ENCODE assay signal across 1 cellular context in the genomic region with DNA sequence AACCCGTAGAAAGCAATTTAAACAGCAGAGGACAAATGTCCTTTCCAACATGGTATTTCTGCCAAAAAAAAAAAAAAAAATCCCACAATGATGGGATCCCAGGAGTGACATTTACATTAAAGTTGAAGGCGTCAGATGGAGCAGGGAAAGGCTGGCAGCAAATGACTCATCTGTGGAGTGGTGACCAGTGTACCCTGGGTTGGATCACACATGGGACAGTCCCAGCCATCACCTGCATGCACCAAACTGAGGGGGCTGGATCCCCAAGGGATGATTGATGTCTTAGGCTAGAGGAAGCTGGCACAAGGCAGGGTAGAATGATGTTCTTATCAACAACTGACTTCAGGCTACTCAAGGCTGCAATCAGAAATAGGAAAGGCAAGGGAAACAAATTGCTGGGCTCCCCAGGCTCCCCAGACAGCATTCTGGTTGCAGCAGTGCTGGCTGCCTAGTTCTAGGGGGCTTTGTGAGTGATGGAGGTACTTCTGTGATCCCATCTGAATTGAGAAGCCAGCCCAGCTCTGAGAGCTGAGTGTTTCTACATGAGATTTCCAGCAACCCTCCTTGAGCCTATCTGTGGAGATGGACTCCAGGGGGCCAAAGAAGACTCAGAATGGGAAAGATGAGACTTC.
TF ChIP-seq lines count a peak whose summit lies in the region.

No MANE protein-coding gene starts in this region.

TF ChIP-seq in GM23338, 12 proteins besides CTCF, POLR2A, EP300 and RAD21:
- TF ChIP-seq, protein P1, sequence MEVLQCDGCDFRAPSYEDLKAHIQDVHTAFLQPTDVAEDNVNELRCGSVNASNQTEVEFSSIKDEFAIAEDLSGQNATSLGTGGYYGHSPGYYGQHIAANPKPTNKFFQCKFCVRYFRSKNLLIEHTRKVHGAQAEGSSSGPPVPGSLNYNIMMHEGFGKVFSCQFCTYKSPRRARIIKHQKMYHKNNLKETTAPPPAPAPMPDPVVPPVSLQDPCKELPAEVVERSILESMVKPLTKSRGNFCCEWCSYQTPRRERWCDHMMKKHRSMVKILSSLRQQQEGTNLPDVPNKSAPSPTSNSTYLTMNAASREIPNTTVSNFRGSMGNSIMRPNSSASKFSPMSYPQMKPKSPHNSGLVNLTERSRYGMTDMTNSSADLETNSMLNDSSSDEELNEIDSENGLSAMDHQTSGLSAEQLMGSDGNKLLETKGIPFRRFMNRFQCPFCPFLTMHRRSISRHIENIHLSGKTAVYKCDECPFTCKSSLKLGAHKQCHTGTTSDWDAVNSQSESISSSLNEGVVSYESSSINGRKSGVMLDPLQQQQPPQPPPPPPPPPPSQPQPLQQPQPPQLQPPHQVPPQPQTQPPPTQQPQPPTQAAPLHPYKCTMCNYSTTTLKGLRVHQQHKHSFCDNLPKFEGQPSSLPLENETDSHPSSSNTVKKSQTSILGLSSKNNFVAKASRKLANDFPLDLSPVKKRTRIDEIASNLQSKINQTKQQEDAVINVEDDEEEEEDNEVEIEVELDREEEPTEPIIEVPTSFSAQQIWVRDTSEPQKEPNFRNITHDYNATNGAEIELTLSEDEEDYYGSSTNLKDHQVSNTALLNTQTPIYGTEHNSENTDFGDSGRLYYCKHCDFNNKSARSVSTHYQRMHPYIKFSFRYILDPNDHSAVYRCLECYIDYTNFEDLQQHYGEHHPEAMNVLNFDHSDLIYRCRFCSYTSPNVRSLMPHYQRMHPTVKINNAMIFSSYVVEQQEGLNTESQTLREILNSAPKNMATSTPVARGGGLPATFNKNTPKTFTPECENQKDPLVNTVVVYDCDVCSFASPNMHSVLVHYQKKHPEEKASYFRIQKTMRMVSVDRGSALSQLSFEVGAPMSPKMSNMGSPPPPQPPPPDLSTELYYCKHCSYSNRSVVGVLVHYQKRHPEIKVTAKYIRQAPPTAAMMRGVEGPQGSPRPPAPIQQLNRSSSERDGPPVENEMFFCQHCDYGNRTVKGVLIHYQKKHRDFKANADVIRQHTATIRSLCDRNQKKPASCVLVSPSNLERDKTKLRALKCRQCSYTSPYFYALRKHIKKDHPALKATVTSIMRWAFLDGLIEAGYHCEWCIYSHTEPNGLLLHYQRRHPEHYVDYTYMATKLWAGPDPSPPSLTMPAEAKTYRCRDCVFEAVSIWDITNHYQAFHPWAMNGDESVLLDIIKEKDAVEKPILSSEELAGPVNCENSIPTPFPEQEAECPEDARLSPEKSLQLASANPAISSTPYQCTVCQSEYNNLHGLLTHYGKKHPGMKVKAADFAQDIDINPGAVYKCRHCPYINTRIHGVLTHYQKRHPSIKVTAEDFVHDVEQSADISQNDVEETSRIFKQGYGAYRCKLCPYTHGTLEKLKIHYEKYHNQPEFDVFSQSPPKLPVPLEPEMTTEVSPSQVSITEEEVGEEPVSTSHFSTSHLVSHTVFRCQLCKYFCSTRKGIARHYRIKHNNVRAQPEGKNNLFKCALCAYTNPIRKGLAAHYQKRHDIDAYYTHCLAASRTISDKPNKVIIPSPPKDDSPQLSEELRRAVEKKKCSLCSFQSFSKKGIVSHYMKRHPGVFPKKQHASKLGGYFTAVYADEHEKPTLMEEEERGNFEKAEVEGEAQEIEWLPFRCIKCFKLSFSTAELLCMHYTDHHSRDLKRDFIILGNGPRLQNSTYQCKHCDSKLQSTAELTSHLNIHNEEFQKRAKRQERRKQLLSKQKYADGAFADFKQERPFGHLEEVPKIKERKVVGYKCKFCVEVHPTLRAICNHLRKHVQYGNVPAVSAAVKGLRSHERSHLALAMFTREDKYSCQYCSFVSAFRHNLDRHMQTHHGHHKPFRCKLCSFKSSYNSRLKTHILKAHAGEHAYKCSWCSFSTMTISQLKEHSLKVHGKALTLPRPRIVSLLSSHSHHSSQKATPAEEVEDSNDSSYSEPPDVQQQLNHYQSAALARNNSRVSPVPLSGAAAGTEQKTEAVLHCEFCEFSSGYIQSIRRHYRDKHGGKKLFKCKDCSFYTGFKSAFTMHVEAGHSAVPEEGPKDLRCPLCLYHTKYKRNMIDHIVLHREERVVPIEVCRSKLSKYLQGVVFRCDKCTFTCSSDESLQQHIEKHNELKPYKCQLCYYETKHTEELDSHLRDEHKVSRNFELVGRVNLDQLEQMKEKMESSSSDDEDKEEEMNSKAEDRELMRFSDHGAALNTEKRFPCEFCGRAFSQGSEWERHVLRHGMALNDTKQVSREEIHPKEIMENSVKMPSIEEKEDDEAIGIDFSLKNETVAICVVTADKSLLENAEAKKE (CRISPR knock-in tag; IDR thresholded peaks at IDR 0.05), result no peak
- TF ChIP-seq JUNB (IDR thresholded peaks at IDR 0.05; ENCODE audit: unreplicated experiment) (no peak), EZH2 (IDR thresholded peaks at IDR 0.05; ENCODE audit: low read depth, unreplicated experiment) (no peak), ZNF114 (CRISPR knock-in tag; IDR thresholded peaks at IDR 0.05) (no peak), EZH2phosphoT487 (IDR thresholded peaks at IDR 0.05; ENCODE audit: unreplicated experiment) (no peak), STAT1 (IDR thresholded peaks at IDR 0.05; ENCODE audit: unreplicated experiment) (no peak), POLR2AphosphoS5 (IDR thresholded peaks at IDR 0.05; ENCODE audit: low read depth) (no peak), NANOG (IDR thresholded peaks at IDR 0.05; ENCODE audit: borderline replicate concordance) (no peak)
- TF ChIP-seq, protein P2, sequence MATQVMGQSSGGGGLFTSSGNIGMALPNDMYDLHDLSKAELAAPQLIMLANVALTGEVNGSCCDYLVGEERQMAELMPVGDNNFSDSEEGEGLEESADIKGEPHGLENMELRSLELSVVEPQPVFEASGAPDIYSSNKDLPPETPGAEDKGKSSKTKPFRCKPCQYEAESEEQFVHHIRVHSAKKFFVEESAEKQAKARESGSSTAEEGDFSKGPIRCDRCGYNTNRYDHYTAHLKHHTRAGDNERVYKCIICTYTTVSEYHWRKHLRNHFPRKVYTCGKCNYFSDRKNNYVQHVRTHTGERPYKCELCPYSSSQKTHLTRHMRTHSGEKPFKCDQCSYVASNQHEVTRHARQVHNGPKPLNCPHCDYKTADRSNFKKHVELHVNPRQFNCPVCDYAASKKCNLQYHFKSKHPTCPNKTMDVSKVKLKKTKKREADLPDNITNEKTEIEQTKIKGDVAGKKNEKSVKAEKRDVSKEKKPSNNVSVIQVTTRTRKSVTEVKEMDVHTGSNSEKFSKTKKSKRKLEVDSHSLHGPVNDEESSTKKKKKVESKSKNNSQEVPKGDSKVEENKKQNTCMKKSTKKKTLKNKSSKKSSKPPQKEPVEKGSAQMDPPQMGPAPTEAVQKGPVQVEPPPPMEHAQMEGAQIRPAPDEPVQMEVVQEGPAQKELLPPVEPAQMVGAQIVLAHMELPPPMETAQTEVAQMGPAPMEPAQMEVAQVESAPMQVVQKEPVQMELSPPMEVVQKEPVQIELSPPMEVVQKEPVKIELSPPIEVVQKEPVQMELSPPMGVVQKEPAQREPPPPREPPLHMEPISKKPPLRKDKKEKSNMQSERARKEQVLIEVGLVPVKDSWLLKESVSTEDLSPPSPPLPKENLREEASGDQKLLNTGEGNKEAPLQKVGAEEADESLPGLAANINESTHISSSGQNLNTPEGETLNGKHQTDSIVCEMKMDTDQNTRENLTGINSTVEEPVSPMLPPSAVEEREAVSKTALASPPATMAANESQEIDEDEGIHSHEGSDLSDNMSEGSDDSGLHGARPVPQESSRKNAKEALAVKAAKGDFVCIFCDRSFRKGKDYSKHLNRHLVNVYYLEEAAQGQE (IDR thresholded peaks at IDR 0.05; ENCODE audit: unreplicated experiment), result no peak
- TF ChIP-seq, protein P3, sequence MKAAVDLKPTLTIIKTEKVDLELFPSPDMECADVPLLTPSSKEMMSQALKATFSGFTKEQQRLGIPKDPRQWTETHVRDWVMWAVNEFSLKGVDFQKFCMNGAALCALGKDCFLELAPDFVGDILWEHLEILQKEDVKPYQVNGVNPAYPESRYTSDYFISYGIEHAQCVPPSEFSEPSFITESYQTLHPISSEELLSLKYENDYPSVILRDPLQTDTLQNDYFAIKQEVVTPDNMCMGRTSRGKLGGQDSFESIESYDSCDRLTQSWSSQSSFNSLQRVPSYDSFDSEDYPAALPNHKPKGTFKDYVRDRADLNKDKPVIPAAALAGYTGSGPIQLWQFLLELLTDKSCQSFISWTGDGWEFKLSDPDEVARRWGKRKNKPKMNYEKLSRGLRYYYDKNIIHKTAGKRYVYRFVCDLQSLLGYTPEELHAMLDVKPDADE (IDR thresholded peaks at IDR 0.05), result no peak
TF ChIP-seq in GM23338: peak in this region for 0.
